15 cellular contexts compared by ENCODE assay signal in genomic region chr18:74390900-74391299, GRCh38.
"Had no signal": no experiment of that assay in that cellular context is flagged by ENCODE, and none has a peak within 500 bp of the region (broad histone marks: within the 10 kb centered on the region; RNA-seq: fewer than 3 reads in every experiment).

No MANE protein-coding gene starts in this region.

- ATAC-seq: activated CD4-positive, CD25-positive, alpha-beta regulatory T cell treated with anti-CD3 and anti-CD28 coated beads, Interleukin-2, amount 50 U/mL, for 24 hours; activated CD8-positive, alpha-beta memory T cell treated with anti-CD3 and anti-CD28 coated beads, Interleukin-2, amount 10 ng/mL, durations not matched to agents 7 days and 5 days; foreskin keratinocyte; naive thymus-derived CD8-positive, alpha-beta T cell; pancreas; sciatic nerve had no signal

- DNase-seq: activated CD4-positive, alpha-beta memory T cell treated with anti-CD3 and anti-CD28 coated beads for 36 hours; activated CD8-positive, alpha-beta memory T cell treated with anti-CD3 and anti-CD28 coated beads, Interleukin-2, amount 10 ng/mL, durations not matched to agents 7 days and 5 days; activated gamma-delta T cell treated with Interleukin-2 at 50 U/mL for 16 hours; activated T-cell treated with anti-CD3 and anti-CD28 coated beads, Interleukin-2, amount 50 U/mL, for 48 hours; cerebellar nuclear complex; effector memory CD4-positive, alpha-beta T cell; foreskin keratinocyte; mesenchymal stem cell; naive thymus-derived CD8-positive, alpha-beta T cell; pancreas; thyroid gland had no signal

- H3K9me3 Mint-ChIP-seq: activated CD4-positive, alpha-beta memory T cell treated with anti-CD3 and anti-CD28 coated beads for 36 hours; naive thymus-derived CD8-positive, alpha-beta T cell had no signal

- H3K4me3 Mint-ChIP-seq: activated CD4-positive, alpha-beta memory T cell treated with anti-CD3 and anti-CD28 coated beads for 36 hours; activated CD8-positive, alpha-beta memory T cell treated with anti-CD3 and anti-CD28 coated beads, Interleukin-2, amount 10 ng/mL, durations not matched to agents 7 days and 5 days; naive thymus-derived CD8-positive, alpha-beta T cell had no signal

- H3K4me3 ChIP-seq: ascending aorta, breast epithelium, pancreas, thyroid gland had no signal

- H3K9me3 ChIP-seq: ascending aorta, breast epithelium, pancreas, thyroid gland had no signal

- H3K27ac ChIP-seq: ascending aorta, breast epithelium, foreskin keratinocyte, pancreas, thyroid gland had no signal

- H3K4me1 ChIP-seq: breast epithelium, foreskin keratinocyte had no signal

- H3K36me3 ChIP-seq: ascending aorta, breast epithelium, pancreas, thyroid gland had no signal

- H3K27me3 ChIP-seq: ascending aorta, breast epithelium, foreskin keratinocyte, pancreas, thyroid gland had no signal

- H3K36me3 Mint-ChIP-seq: activated CD4-positive, alpha-beta memory T cell treated with anti-CD3 and anti-CD28 coated beads for 36 hours; activated CD8-positive, alpha-beta memory T cell treated with anti-CD3 and anti-CD28 coated beads, Interleukin-2, amount 10 ng/mL, durations not matched to agents 7 days and 5 days; naive thymus-derived CD8-positive, alpha-beta T cell had no signal

- H3K27ac Mint-ChIP-seq: activated CD4-positive, alpha-beta memory T cell treated with anti-CD3 and anti-CD28 coated beads for 36 hours; activated CD8-positive, alpha-beta memory T cell treated with anti-CD3 and anti-CD28 coated beads, Interleukin-2, amount 10 ng/mL, durations not matched to agents 7 days and 5 days had no signal
